ENCODE assay signal across 1 cellular context in the genomic region with DNA sequence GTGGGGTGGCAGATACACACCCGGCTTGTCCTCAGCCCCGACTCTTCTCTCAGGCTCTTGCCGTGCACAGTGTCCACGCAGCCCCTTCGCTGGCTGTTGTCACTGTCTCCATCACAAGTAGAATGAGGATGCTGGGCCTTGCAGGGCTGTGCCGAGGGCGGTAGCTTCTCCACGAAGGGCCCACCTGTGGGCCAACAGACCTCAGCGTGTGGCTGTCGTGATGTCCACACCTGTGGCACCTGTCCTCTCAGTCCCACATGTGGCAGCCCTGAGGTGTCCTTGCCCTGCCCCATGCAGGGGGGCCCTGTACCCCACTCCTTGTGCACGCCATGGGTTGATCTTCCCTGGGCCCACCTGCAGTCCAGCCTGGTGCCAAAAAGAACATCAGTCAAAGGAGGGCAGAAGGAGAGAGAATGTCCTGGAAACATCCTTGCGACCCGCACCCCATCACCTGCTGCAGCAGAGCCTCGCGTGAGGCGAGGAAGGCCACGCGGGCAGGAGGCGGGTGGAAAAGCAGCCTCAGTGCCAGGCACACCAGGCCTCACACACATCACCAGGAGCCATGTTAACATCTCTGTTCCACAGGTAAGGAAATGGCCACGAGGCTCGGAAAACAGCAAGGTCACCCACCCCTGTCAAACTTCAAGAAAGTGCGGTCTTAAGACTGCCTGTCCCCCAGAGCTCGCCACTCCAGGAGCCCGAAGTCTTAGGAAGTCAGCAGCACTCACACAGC.
TF ChIP-seq lines count a peak whose summit lies in the region.

No MANE protein-coding gene starts in this region.

TF ChIP-seq in GM23338, 12 proteins besides CTCF, POLR2A, EP300 and RAD21 (continued from another document):
- TF ChIP-seq ZNF462 (CRISPR knock-in tag; IDR thresholded peaks at IDR 0.05), result no peak
- no peak for TF ChIP-seq ZNF331 (CRISPR knock-in tag; IDR thresholded peaks at IDR 0.05; ENCODE audit: low read depth)
- TF ChIP-seq STAT1 (IDR thresholded peaks at IDR 0.05; ENCODE audit: unreplicated experiment), result no peak
